ENCODE assay signal across 7 cellular contexts in genomic region chr13:100573121-100573520, GRCh38.
DNase-seq lines count a peak whose midpoint lies in the region; ATAC-seq lines count a peak whose summit lies in the region.

No MANE protein-coding gene starts in this region.

- DNase-seq in NCI-H1105 treated with DMSO at 0.1 percent for 48 hours (lab: John Stamatoyannopoulos, UW) (peak; percentile 58), SW480 (ENCODE audit: low spot score) (peak; percentile 76), amniotic epithelial cell (ENCODE audit: low read depth) (peak; percentile 78), hippocampal formation (lab: John Stamatoyannopoulos, UW) (peak; percentile 22 to 55)
- peak; percentile 72 for DNase-seq in stimulated activated CD4-positive, alpha-beta T cell treated with anti-CD3 and anti-CD28 coated beads, Interleukin-12 subunit alpha, Interleukin-12 subunit beta, amount 100 ng/mL, for 4 hours

- ATAC-seq in GM18498 (IDR thresholded peaks at IDR 0.05; ENCODE audit: unreplicated experiment) (peak; percentile 93), HG02678 (IDR thresholded peaks at IDR 0.05; ENCODE audit: unreplicated experiment) (peak; percentile 97)

Comparison
In these comparisons a context has a peak if more than half of its experiments do, and no peak if none do; other contexts are left out.
1. Peak in every context shown above with its lines: DNase-seq and ATAC-seq.